1 cellular context compared by ENCODE assay signal in genomic region chr12:54017845-54018607, GRCh38.
TF ChIP-seq lines count a peak whose summit lies in the region.

No MANE protein-coding gene starts in this region.

TF ChIP-seq in K562, 482 proteins besides CTCF, POLR2A, EP300 and RAD21 (continued from another document and continues in another):
- TF ChIP-seq PBX2 (CRISPR knock-in tag; IDR thresholded peaks at IDR 0.05; ENCODE audit: low read depth) (no peak), PBX2 (tag; conservative IDR thresholded peaks at IDR 0.05; ENCODE audit: low read depth) (no peak), ZNF408 (CRISPR knock-in tag; IDR thresholded peaks at IDR 0.05; ENCODE audit: low read depth) (no peak), ZNF282 (CRISPR knock-in tag; IDR thresholded peaks at IDR 0.05) (no peak), ZNF239 (CRISPR knock-in tag; IDR thresholded peaks at IDR 0.05) (no peak), SMARCB1 (IDR thresholded peaks at IDR 0.05; ENCODE audit: insufficient read length, low read depth) (no peak), EWSR1 (IDR thresholded peaks at IDR 0.05; ENCODE audit: borderline replicate concordance, low read depth, partially characterized antibody) (no peak), TCF7L2 (IDR thresholded peaks at IDR 0.05; ENCODE audit: low read depth, low read length) (no peak), ARID3B (CRISPR knock-in tag; IDR thresholded peaks at IDR 0.05; ENCODE audit: borderline replicate concordance) (no peak), TEAD2 (tag; IDR thresholded peaks at IDR 0.05) (no peak), ZNF280A (IDR thresholded peaks at IDR 0.05; ENCODE audit: low read depth, partially characterized antibody) (no peak), PTBP1 (IDR thresholded peaks at IDR 0.05; ENCODE audit: low read depth, low read length) (no peak), ZBTB7A (IDR thresholded peaks at IDR 0.05; ENCODE audit: borderline replicate concordance, control insufficient read depth, low read depth, low read length) (peak; percentile 81), RERE (CRISPR knock-in tag; IDR thresholded peaks at IDR 0.05; ENCODE audit: borderline replicate concordance) (no peak), NR1H2 (CRISPR knock-in tag; IDR thresholded peaks at IDR 0.05) (no peak), SREBF2 (CRISPR knock-in tag; IDR thresholded peaks at IDR 0.05) (no peak), MTA2 (IDR thresholded peaks at IDR 0.05; ENCODE audit: low read depth) (no peak), TRIM24 (IDR thresholded peaks at IDR 0.05) (no peak), GABPA (tag; conservative IDR thresholded peaks at IDR 0.05; ENCODE audit: low read depth) (peak; percentile 67), ZNF586 (CRISPR knock-in tag; conservative IDR thresholded peaks at IDR 0.05) (no peak), ZHX1 (conservative IDR thresholded peaks at IDR 0.05; ENCODE audit: low read length) (no peak), CREB1 (IDR thresholded peaks at IDR 0.05) (peak; percentile 29; the same call in 1 of the 2 replicates), CREB1 (CRISPR knock-in tag; IDR thresholded peaks at IDR 0.05) (peak; percentile 35), NCOR1 (IDR thresholded peaks at IDR 0.05) (peak; percentile 41; the same call in 1 of the 2 replicates), ZNF274 (IDR thresholded peaks at IDR 0.05; ENCODE audit: borderline replicate concordance, low read depth, low read length) (no peak), KLF1 (tag; IDR thresholded peaks at IDR 0.05) (no peak), TAL1 (IDR thresholded peaks at IDR 0.05) (no peak), HDAC2 (IDR thresholded peaks at IDR 0.05) (no peak), ZFP1 (CRISPR knock-in tag; IDR thresholded peaks at IDR 0.05) (no peak), CHD2 (IDR thresholded peaks at IDR 0.05; ENCODE audit: low read depth, low read length) (no peak), ZBTB8A (IDR thresholded peaks at IDR 0.05; ENCODE audit: partially characterized antibody) (no peak), ZNF143 (CRISPR knock-in tag; IDR thresholded peaks at IDR 0.05) (no peak), ZNF311 (CRISPR knock-in tag; IDR thresholded peaks at IDR 0.05) (no peak), ILF3 (IDR thresholded peaks at IDR 0.05; ENCODE audit: borderline replicate concordance) (no peak), NKRF (IDR thresholded peaks at IDR 0.05; ENCODE audit: borderline replicate concordance) (0 out of 2 replicates have a peak, but pooled peaks have one; percentile 25), DACH1 (IDR thresholded peaks at IDR 0.05; ENCODE audit: partially characterized antibody) (no peak), RBBP5 (IDR thresholded peaks at IDR 0.05; ENCODE audit: borderline replicate concordance, insufficient read depth, low read length, poor library complexity, severe bottlenecking) (no peak), USF2 (CRISPR knock-in tag; IDR thresholded peaks at IDR 0.05) (no peak), STAT5B (CRISPR knock-in tag; IDR thresholded peaks at IDR 0.05) (no peak), MAFK (IDR thresholded peaks at IDR 0.05; ENCODE audit: low read length) (no peak), ZNF24 (IDR thresholded peaks at IDR 0.05) (no peak), ZNF740 (CRISPR knock-in tag; IDR thresholded peaks at IDR 0.05) (peak; percentile 72), ZNF740 (tag; IDR thresholded peaks at IDR 0.05) (peak in 1 of 2 experiments; percentile 82; a peak in 1 of 4 replicates), TAF1 (IDR thresholded peaks at IDR 0.05; ENCODE audit: control insufficient read depth, extremely low read depth, insufficient read depth, low read length, severe bottlenecking) (peak; percentile 75), SLC30A9 (CRISPR knock-in tag; IDR thresholded peaks at IDR 0.05) (no peak), MTF1 (CRISPR knock-in tag; IDR thresholded peaks at IDR 0.05; ENCODE audit: borderline replicate concordance) (no peak), FOXM1 (IDR thresholded peaks at IDR 0.05; ENCODE audit: low read depth) (no peak), FOXM1 (CRISPR knock-in tag; IDR thresholded peaks at IDR 0.05; ENCODE audit: low read depth) (0 out of 2 replicates have a peak, but pooled peaks have one; percentile 37)
